In the genomic region with DNA sequence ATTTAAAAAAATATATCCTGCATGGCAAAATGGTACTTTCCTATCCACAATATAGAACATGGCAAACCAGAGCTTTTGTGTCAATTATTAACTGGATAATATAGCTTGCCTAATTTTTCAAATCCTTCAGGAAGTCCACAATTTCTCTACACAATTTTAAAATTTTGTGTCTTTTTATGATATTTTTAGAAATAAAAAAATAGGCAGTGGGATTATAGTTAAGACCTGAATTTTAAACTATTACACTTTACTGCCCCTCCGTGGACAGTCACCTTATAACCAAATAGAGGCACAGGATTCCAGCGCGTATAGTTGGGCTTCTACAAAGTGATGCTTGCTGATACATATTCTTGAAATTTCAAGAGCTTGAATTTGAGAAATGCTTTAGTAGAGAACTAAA, we compare ENCODE assay signal across 8 cellular contexts. TPM values are rescaled to one million over a fixed set of nuclear protein-coding genes. Genes with fewer than 3 reads are reported as not detected.
A peak's percentile ranks its signal among the peaks of the same experiment; 100 is the strongest.
DNase-seq lines count a peak whose midpoint lies in the region; ATAC-seq, FAIRE-seq and TF ChIP-seq lines count a peak whose summit lies in the region.

No MANE protein-coding gene starts in this region.

- no peak overlapping the region for H3K4me3 Mint-ChIP-seq in glutamatergic neuron (ENCODE audit: unreplicated experiment)

- FAIRE-seq in A204.1 (lab: Jason Lieb, UNC) = peak; percentile 98
- peak; percentile 98 for FAIRE-seq in G401.6 (lab: Jason Lieb, UNC)

- peaks cover 2% of the 10 kb centered on the region for H3K9me3 Mint-ChIP-seq in glutamatergic neuron (ENCODE audit: unreplicated experiment)

- no peaks in the 10 kb centered on the region for H3K36me3 Mint-ChIP-seq in glutamatergic neuron (ENCODE audit: unreplicated experiment)

- no peaks in the 10 kb centered on the region for H3K36me3 ChIP-seq in spleen

- peaks cover 0 to 8% (median 0%) of the 10 kb centered on the region in 7 donors for H3K27me3 ChIP-seq in spleen (replicated peaks in 1 of 7)

- DNase-seq in NCI-H2227 treated with DMSO at 0.1 percent for 48 hours (lab: John Stamatoyannopoulos, UW) = peak; percentile 36
- peak; percentile 3 for DNase-seq in activated gamma-delta T cell treated with anti-CD3 and anti-CD28 coated beads, Interleukin-2, amount 50 U/mL, for 16 hours (ENCODE audit: low read depth)
- no peak for DNase-seq in glutamatergic neuron
- no peak for DNase-seq in spleen
- DNase-seq in GF-D8 (lab: John Stamatoyannopoulos, UW) = no peak
- no peak for DNase-seq in Right ventricle myocardium superior

- TF ChIP-seq POLR2A in spleen (IDR thresholded peaks at IDR 0.05) = no peak

- H3K27ac ChIP-seq in spleen = no peak overlapping the region

- no peaks in the 10 kb centered on the region for H3K9me3 ChIP-seq in spleen

- peaks cover 9% of the 10 kb centered on the region for H3K4me1 Mint-ChIP-seq in glutamatergic neuron (ENCODE audit: low read depth, unreplicated experiment)

- peaks cover 0 to 31% (median 21%) of the 10 kb centered on the region in 6 donors for H3K4me1 ChIP-seq in spleen

- no peaks in the 10 kb centered on the region for H3K27me3 Mint-ChIP-seq in glutamatergic neuron (ENCODE audit: unreplicated experiment)

- H3K4me3 ChIP-seq in spleen = no peak overlapping the region

- TF ChIP-seq CTCF in glutamatergic neuron (IDR thresholded peaks at IDR 0.05; ENCODE audit: partially characterized antibody, unreplicated experiment) (peak; percentile 44), spleen (IDR thresholded peaks at IDR 0.05 in 8 of 11, conservative IDR thresholded peaks at IDR 0.05 in 3 of 11) (peak in 8 of 11 experiments; percentile 12 to 69 (median 46))

- 2 to 8% (median 5%) methylated on average over 3 of the region's 3 CpGs for WGBS in spleen, 5 donors

- intact Hi-C loops in spleen (cut with DNase I; ENCODE audit: low total_unique reads) (loop anchor here (10.0 kb wide), 1 partner anchor 517 kb away; the partner anchor contains the start of gene PICK1), Right ventricle myocardium superior (cut with DNase I) (loop anchor here (5.0 kb wide), 1 partner anchor 515 kb away; the partner anchor contains the start of gene PICK1)

- H3K27ac Mint-ChIP-seq in glutamatergic neuron (ENCODE audit: unreplicated experiment) = no peak overlapping the region

- ATAC-seq in Right ventricle myocardium superior (ENCODE audit: poor library complexity) = no peak

RNA-seq across cellular contexts. Expression of gene DMC1, which starts 2.1 kb away (rescaled TPM):
- total RNA-seq in glutamatergic neuron (ENCODE audit: unreplicated experiment) (4.2 TPM), spleen (1 to 10 TPM in 3 of 7 donors, under 1 TPM in 1, not detected in 3; 0.80 to 2.7 (median 2.0) TPM), Right ventricle myocardium superior (0.56 TPM)
- polyA plus RNA-seq in spleen = under 1 TPM; 0.15 to 0.58 (median 0.16) TPM

Comparison
In these comparisons a context has a peak if more than half of its experiments do, and no peak if none do; other contexts are left out.
1. DNase-seq: peak in NCI-H2227 treated with DMSO at 0.1 percent for 48 hours (single experiment) and activated gamma-delta T cell treated with anti-CD3 and anti-CD28 coated beads, Interleukin-2, amount 50 U/mL, for 16 hours (single experiment); none in glutamatergic neuron (single experiment), spleen (single experiment), GF-D8 (single experiment) and Right ventricle myocardium superior (single experiment).